15 cellular contexts compared by ENCODE assay signal in genomic region chr7:3245077-3245476, GRCh38.
"Had no signal": no experiment of that assay in that cellular context is flagged by ENCODE, and none has a peak within 500 bp of the region (broad histone marks: within the 10 kb centered on the region; RNA-seq: fewer than 3 reads in every experiment).

No MANE protein-coding gene starts in this region.

- H3K9me3 Mint-ChIP-seq: activated naive CD4-positive, alpha-beta T cell treated with anti-CD3 and anti-CD28 coated beads, Interleukin-2, amount 50 U/mL, for 24 hours had no signal

- H3K36me3 Mint-ChIP-seq: activated naive CD4-positive, alpha-beta T cell treated with anti-CD3 and anti-CD28 coated beads, Interleukin-2, amount 50 U/mL, for 24 hours had no signal

- H3K4me3 ChIP-seq: breast epithelium, hepatocyte, right atrium auricular region, upper lobe of right lung had no signal

- H3K4me1 Mint-ChIP-seq: activated naive CD4-positive, alpha-beta T cell treated with anti-CD3 and anti-CD28 coated beads, Interleukin-2, amount 50 U/mL, for 24 hours; stimulated activated naive B cell treated with anti-CD40 and anti-IgM and Interleukin-4, amounts not matched to agents 10 μg/mL and 1 μg/mL and 100 μg/mL, for 72 hours had no signal

- H3K4me1 ChIP-seq: breast epithelium, right atrium auricular region, upper lobe of right lung had no signal

- H3K9me3 ChIP-seq: breast epithelium, upper lobe of right lung had no signal

- H3K4me3 Mint-ChIP-seq: activated naive CD4-positive, alpha-beta T cell treated with anti-CD3 and anti-CD28 coated beads, Interleukin-2, amount 50 U/mL, for 24 hours; naive thymus-derived CD4-positive, alpha-beta T cell; stimulated activated naive B cell treated with anti-CD40 and anti-IgM and Interleukin-4, amounts not matched to agents 10 μg/mL and 1 μg/mL and 100 μg/mL, for 72 hours; T-helper 17 cell had no signal

- H2AFZ ChIP-seq: hepatocyte had no signal

- H3K27me3 ChIP-seq: breast epithelium, hepatocyte, right atrium auricular region, upper lobe of right lung had no signal

- H3K27ac ChIP-seq: breast epithelium, right atrium auricular region, upper lobe of right lung had no signal

- DNase-seq: activated CD4-positive, alpha-beta T cell treated with anti-CD3 and anti-CD28 coated beads, Interleukin-2, amount 50 U/mL, for 4 hours; activated T-cell treated with anti-CD3 and anti-CD28 coated beads, Interleukin-2, amount 50 U/mL, for 1 hour; amygdala; midbrain; naive thymus-derived CD4-positive, alpha-beta T cell; posterior cingulate gyrus; small intestine; stimulated activated naive B cell treated with anti-CD40 and anti-IgM and Interleukin-4, amounts not matched to agents 10 μg/mL and 1 μg/mL and 100 μg/mL, for 72 hours; substantia nigra; T-helper 17 cell; upper lobe of right lung had no signal

- H3K4me2 ChIP-seq: hepatocyte had no signal

- H3K27ac Mint-ChIP-seq: activated naive CD4-positive, alpha-beta T cell treated with anti-CD3 and anti-CD28 coated beads, Interleukin-2, amount 50 U/mL, for 24 hours; naive thymus-derived CD4-positive, alpha-beta T cell; stimulated activated naive B cell treated with anti-CD40 and anti-IgM and Interleukin-4, amounts not matched to agents 10 μg/mL and 1 μg/mL and 100 μg/mL, for 72 hours; T-helper 17 cell had no signal

- H3K79me2 ChIP-seq: hepatocyte had no signal

- H3K36me3 ChIP-seq: breast epithelium, right atrium auricular region, upper lobe of right lung had no signal

- H3K27me3 Mint-ChIP-seq: activated naive CD4-positive, alpha-beta T cell treated with anti-CD3 and anti-CD28 coated beads, Interleukin-2, amount 50 U/mL, for 24 hours; naive thymus-derived CD4-positive, alpha-beta T cell had no signal
